ENCODE assay signal across 8 cellular contexts in the genomic region with DNA sequence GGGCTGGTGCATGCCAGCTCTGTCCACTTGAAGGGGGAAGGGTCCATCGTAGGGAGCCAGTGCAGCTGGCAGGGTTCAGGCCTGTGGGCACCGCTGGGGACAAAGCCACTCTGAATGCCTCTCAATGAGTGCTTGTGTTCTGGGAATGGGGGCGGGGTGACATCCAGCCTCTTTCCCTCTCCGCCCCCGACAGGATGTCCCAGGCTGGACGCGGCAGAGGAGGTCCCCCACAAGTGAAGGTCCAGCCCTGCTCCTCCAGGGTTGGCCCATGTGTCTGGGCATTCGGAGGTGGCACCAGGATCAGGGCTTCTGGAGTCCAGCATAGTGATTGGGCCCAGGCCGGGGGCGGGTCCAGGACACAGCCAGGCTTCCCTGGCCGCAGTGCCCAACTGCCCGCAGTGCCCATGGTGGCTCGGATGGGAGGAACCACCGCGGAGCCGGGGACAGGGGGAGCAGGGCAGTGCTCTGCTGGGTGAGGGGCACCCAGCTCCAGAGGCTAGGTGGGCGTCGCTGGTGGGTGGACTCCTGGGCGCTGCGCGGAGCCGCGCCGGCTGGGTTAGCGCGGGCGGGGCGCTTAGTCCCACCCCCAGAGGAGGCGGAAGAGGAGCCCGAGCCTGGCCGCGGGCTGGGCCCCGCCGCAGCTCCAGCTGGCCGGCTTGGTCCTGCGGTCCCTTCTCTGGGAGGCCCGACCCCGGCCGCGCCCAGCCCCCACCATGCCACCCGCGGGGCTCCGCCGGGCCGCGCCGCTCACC. TPM values are rescaled to one million over a fixed set of nuclear protein-coding genes. Genes with fewer than 3 reads are reported as not detected.
A peak's percentile ranks its signal among the peaks of the same experiment; 100 is the strongest.
DNase-seq lines count a peak whose midpoint lies in the region; ATAC-seq and FAIRE-seq lines count a peak whose summit lies in the region.

TSS of gene SHISA4 (plus strand) at position 617 of the 752 bp plus-strand sequence. CDS start at position 714, 97 bp downstream.

- H3K4me1 Mint-ChIP-seq in activated T-cell treated with anti-CD3 and anti-CD28 coated beads, Interleukin-2, amount 50 U/mL, for 24 hours (ENCODE audit: low read depth): peaks cover 7% of the 10 kb centered on the region

- DNase-seq in activated T-cell treated with anti-CD3 and anti-CD28 coated beads, Interleukin-2, amount 50 U/mL, for 24 hours: peak; percentile 38
- DNase-seq in activated T-cell treated with anti-CD3 and anti-CD28 coated beads for 4 hours (no peak), RCC 7860 (ENCODE audit: low spot score) (peak; percentile 62), cerebellar nuclear complex (lab: John Stamatoyannopoulos, UW) (peak; percentile 42 to 63), iris pigment epithelial cell (ENCODE audit: low read depth) (peak; percentile 37), sciatic nerve (ENCODE audit: low spot score) (peak; percentile 83), NCI-H1436 (lab: John Stamatoyannopoulos, UW) (no peak)

- no peaks in the 10 kb centered on the region for H3K9me3 Mint-ChIP-seq in activated T-cell treated with anti-CD3 and anti-CD28 coated beads, Interleukin-2, amount 50 U/mL, for 24 hours

- intact Hi-C loops in sciatic nerve (cut with DNase I): no loop called here

- no peaks in the 10 kb centered on the region for H3K36me3 Mint-ChIP-seq in activated T-cell treated with anti-CD3 and anti-CD28 coated beads, Interleukin-2, amount 50 U/mL, for 24 hours (ENCODE audit: low read depth)

- ATAC-seq in sciatic nerve: peak; percentile 82
- no peak for ATAC-seq in HG03354 (IDR thresholded peaks at IDR 0.05; ENCODE audit: poor library complexity, severe bottlenecking, unreplicated experiment)

- H3K27ac Mint-ChIP-seq in activated T-cell treated with anti-CD3 and anti-CD28 coated beads, Interleukin-2, amount 50 U/mL, for 24 hours: peak within 1 kb of the TSS; percentile 29

- H3K4me3 Mint-ChIP-seq in activated T-cell treated with anti-CD3 and anti-CD28 coated beads, Interleukin-2, amount 50 U/mL, for 24 hours: peak within 1 kb of the TSS; percentile 55

- peak; percentile 56 for FAIRE-seq in RCC 7860 (lab: Jason Lieb, UNC)

- peaks cover 51% of the 10 kb centered on the region for H3K27me3 Mint-ChIP-seq in activated T-cell treated with anti-CD3 and anti-CD28 coated beads, Interleukin-2, amount 50 U/mL, for 24 hours

RNA-seq across cellular contexts. Expression of gene SHISA4, which starts in this region (rescaled TPM):
- total RNA-seq in sciatic nerve: 37.7 TPM

Comparison
In these comparisons a context has a peak if more than half of its experiments do, and no peak if none do; other contexts are left out.
1. DNase-seq: peak in activated T-cell treated with anti-CD3 and anti-CD28 coated beads, Interleukin-2, amount 50 U/mL, for 24 hours (single experiment), RCC 7860 (single experiment), cerebellar nuclear complex (2 of 2), iris pigment epithelial cell (single experiment) and sciatic nerve (single experiment); none in activated T-cell treated with anti-CD3 and anti-CD28 coated beads for 4 hours (single experiment) and NCI-H1436 (single experiment).